Comparison of ENCODE assay signal across 18 cellular contexts in the genomic region with DNA sequence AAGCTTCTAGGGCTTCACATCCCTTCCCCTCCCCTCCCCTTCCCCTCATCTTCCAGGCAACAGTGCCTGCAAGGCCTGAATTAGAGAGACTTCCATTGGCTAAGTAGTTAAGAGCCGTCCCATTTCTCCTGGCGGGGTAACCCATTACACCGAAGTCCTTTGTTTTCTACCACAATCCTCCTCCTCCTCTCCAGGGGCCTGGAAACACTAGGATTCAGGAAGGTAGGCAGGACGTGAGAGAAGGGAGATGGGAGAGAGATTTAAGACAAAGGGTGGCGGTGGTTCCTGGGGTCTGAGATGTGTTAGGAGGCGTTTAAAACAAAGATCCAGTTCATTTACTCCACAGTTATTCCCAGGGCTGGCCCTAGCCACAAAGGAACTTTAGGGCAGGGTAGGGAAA. TPM values are rescaled to one million over a fixed set of nuclear protein-coding genes. Genes with fewer than 3 reads are reported as not detected.
DNase-seq lines count a peak whose midpoint lies in the region; ATAC-seq lines count a peak whose summit lies in the region.
"Had no signal": no experiment of that assay in that cellular context is flagged by ENCODE, and none has a peak within 500 bp of the region (broad histone marks: within the 10 kb centered on the region; RNA-seq: fewer than 3 reads in every experiment).

No MANE protein-coding gene starts in this region.

- no peak overlapping the region for H4K91ac ChIP-seq in neuronal stem cell (ENCODE audit: low read depth, low read length, poor library complexity)

- peak overlapping the region; percentile 77 for H2AFZ ChIP-seq in neuronal stem cell (ENCODE audit: low read length)

- no peak overlapping the region for H2AK5ac ChIP-seq in neuronal stem cell (ENCODE audit: low read depth, low read length)

- no peaks in the 10 kb centered on the region for H3K4me1 ChIP-seq in SJCRH30
- H3K4me1 ChIP-seq in iPS DF 6.9 (ENCODE audit: control insufficient read depth, insufficient read depth, low read length) = peaks cover 10% of the 10 kb centered on the region; the same call in 1 of the 2 replicates
- H3K4me1 ChIP-seq in neuronal stem cell (ENCODE audit: control insufficient read depth in 2 of 2, insufficient read depth in 1 of 2, low read depth in 1 of 2, low read length in 2 of 2) = peaks cover 15 to 18% of the 10 kb centered on the region in 2 donors
- H3K4me1 ChIP-seq: sigmoid colon had no signal

- H3K27me3 ChIP-seq in H7 (ENCODE audit: control insufficient read depth, insufficient read depth, low read length) (no peaks in the 10 kb centered on the region), SJCRH30 (no peaks in the 10 kb centered on the region), iPS DF 6.9 (ENCODE audit: control insufficient read depth, insufficient read depth, low read length) (no peaks in the 10 kb centered on the region), neuronal stem cell (ENCODE audit: control insufficient read depth in 3 of 3, insufficient read depth in 3 of 3, low read depth in 1 of 3, low read length in 3 of 3) (no peaks in the 10 kb centered on the region)
- H3K27me3 ChIP-seq: sigmoid colon had no signal

- H3K27ac ChIP-seq in SJCRH30 (peak overlapping the region; percentile 52), iPS DF 6.9 (ENCODE audit: low read length) (peak overlapping the region; percentile 86), neuronal stem cell (replicated peaks; ENCODE audit: low read length) (peak overlapping the region; percentile 100)
- H3K27ac ChIP-seq: sigmoid colon had no signal

- no peak overlapping the region for H3K9ac ChIP-seq in neuronal stem cell (ENCODE audit: low read depth, low read length, poor library complexity)

- H3K36me3 ChIP-seq in H7 (replicated peaks; ENCODE audit: control insufficient read depth, insufficient read depth, low read length) = no peaks in the 10 kb centered on the region
- H3K36me3 ChIP-seq in SJCRH30 = no peaks in the 10 kb centered on the region
- no peaks in the 10 kb centered on the region for H3K36me3 ChIP-seq in iPS DF 6.9 (ENCODE audit: control insufficient read depth, insufficient read depth, low read length)
- no peaks in the 10 kb centered on the region for H3K36me3 ChIP-seq in neuronal stem cell (replicated peaks in 1 of 2; ENCODE audit: control insufficient read depth in 2 of 2, insufficient read depth in 2 of 2, low read length in 2 of 2)
- H3K36me3 ChIP-seq: sigmoid colon had no signal

- no peaks in the 10 kb centered on the region for H3K9me3 ChIP-seq in SJCRH30 (replicated peaks)
- no peaks in the 10 kb centered on the region for H3K9me3 ChIP-seq in iPS DF 6.9 (ENCODE audit: control insufficient read depth, insufficient read depth, low read length)
- peaks cover 1 to 3% of the 10 kb centered on the region in 2 donors for H3K9me3 ChIP-seq in neuronal stem cell (replicated peaks in 1 of 2; ENCODE audit: control insufficient read depth in 2 of 2, insufficient read depth in 1 of 2, low read depth in 1 of 2, low read length in 2 of 2)
- H3K9me3 ChIP-seq: sigmoid colon had no signal

- intact Hi-C loops in Right ventricle myocardium superior (cut with DNase I) = no loop called here

- H3K14ac ChIP-seq in neuronal stem cell (ENCODE audit: low read length) = no peak overlapping the region

- no peak overlapping the region for H2BK12ac ChIP-seq in neuronal stem cell (ENCODE audit: low read length)

- no CpG with 5 or more reads among the region's 6 CpGs for WGBS in iPS DF 6.9 (ENCODE audit: insufficient coverage, insufficient read length)
- WGBS in neuronal stem cell (ENCODE audit: extremely low coverage in 2 of 2, insufficient read length in 2 of 2, insufficient replicate concordance in 1 of 2), 2 donors = no CpG with 5 or more reads among the region's 6 CpGs

- H3K4me3 ChIP-seq in H7 (ENCODE audit: insufficient read depth, low read depth, low read length) = no peak overlapping the region
- H3K4me3 ChIP-seq in SJCRH30 = peak overlapping the region; percentile 44
- no peak overlapping the region for H3K4me3 ChIP-seq in iPS DF 6.9 (ENCODE audit: low read length)
- H3K4me3 ChIP-seq in neuronal stem cell (ENCODE audit: low read length in 2 of 2) = peak overlapping the region in 1 of 2 donors; percentile 28
- H3K4me3 ChIP-seq: sigmoid colon had no signal

- no peak overlapping the region for H2BK15ac ChIP-seq in neuronal stem cell (ENCODE audit: low read length)

- no peak overlapping the region for H3K4ac ChIP-seq in neuronal stem cell (ENCODE audit: low read length)

- H3K23ac ChIP-seq in neuronal stem cell (ENCODE audit: low read depth, low read length, poor library complexity) = no peak overlapping the region

- H4K8ac ChIP-seq in neuronal stem cell (ENCODE audit: low read depth, low read length) = no peak overlapping the region

- peaks cover 2% of the 10 kb centered on the region for H3K79me1 ChIP-seq in neuronal stem cell (ENCODE audit: low read depth, low read length)

- no peak overlapping the region for H3K18ac ChIP-seq in neuronal stem cell (ENCODE audit: low read length)

- DNase-seq in H7 (peak; percentile 82), SJCRH30 (peak; percentile 8 to 32), iPS DF 6.9 (ENCODE audit: low read depth, low spot score) (peak; percentile 33), neuronal stem cell (ENCODE audit: low spot score) (peak; percentile 65), Right ventricle myocardium superior (no peak), NOMO-1 (lab: John Stamatoyannopoulos, UW; ENCODE audit: unreplicated experiment in 2 of 2) (no peak), NCI-H510A (lab: John Stamatoyannopoulos, UW) (no peak)
- DNase-seq: activated CD4-positive, CD25-positive, alpha-beta regulatory T cell; cerebellar nuclear complex; foreskin fibroblast; MV-4-11; NCI-H2171; sigmoid colon; stimulated activated CD4-positive, alpha-beta T cell treated with anti-CD3 and anti-CD28 coated beads, Interleukin-2, amount 100 ng/mL, for 24 hours had no signal

- no peak for ATAC-seq in Right ventricle myocardium superior (ENCODE audit: poor library complexity)
- no peak for ATAC-seq in GM21526 (IDR thresholded peaks at IDR 0.05; ENCODE audit: low FRiP score, unreplicated experiment)
- ATAC-seq: HCT116 had no signal

- no peak overlapping the region for H3K4me2 ChIP-seq in neuronal stem cell (ENCODE audit: insufficient read depth, low read length, poor library complexity, severe bottlenecking)

- H2BK5ac ChIP-seq in neuronal stem cell (ENCODE audit: low read length) = peak overlapping the region; percentile 100

- no peak overlapping the region for H2BK120ac ChIP-seq in neuronal stem cell (ENCODE audit: low read depth, low read length)

RNA-seq across cellular contexts. Expression of gene NYX, which starts 28.0 kb away (rescaled TPM):
- total RNA-seq in H7 (2014; rRNA removed; shearing (Covaris generic)) = not detected in 2 replicates
- total RNA-seq in SJCRH30 (2014; rRNA removed; shearing (Covaris generic)) = not detected in 2 replicates
- 0.01 TPM for polyA plus RNA-seq in neuronal stem cell (2013, experiment 1 of 2)
- polyA plus RNA-seq in neuronal stem cell (2013, experiment 2 of 2) = not detected
- not detected for total RNA-seq in Right ventricle myocardium superior
- total RNA-seq: sigmoid colon; subcutaneous adipose tissue; T-helper 1 cell treated with Interleukin-12 subunit alpha and Interleukin-12 subunit beta and Interleukin-4 antibody, amounts not matched to agents 30 ng/mL and 1 ng/mL, for 36 hours had no signal

Comparison
In these comparisons a context has a peak if more than half of its experiments do, and no peak if none do; other contexts are left out.
1. DNase-seq: peak in H7 (single experiment), SJCRH30 (2 of 2), iPS DF 6.9 (single experiment) and neuronal stem cell (single experiment); none in Right ventricle myocardium superior (single experiment), NOMO-1 (0 of 2) and NCI-H510A (single experiment).
2. Peak in every context shown above with its lines, with median percentiles within 50 percentile points of each other: H3K27ac ChIP-seq.